Comparison of ENCODE assay signal across 8 cellular contexts in the genomic region with DNA sequence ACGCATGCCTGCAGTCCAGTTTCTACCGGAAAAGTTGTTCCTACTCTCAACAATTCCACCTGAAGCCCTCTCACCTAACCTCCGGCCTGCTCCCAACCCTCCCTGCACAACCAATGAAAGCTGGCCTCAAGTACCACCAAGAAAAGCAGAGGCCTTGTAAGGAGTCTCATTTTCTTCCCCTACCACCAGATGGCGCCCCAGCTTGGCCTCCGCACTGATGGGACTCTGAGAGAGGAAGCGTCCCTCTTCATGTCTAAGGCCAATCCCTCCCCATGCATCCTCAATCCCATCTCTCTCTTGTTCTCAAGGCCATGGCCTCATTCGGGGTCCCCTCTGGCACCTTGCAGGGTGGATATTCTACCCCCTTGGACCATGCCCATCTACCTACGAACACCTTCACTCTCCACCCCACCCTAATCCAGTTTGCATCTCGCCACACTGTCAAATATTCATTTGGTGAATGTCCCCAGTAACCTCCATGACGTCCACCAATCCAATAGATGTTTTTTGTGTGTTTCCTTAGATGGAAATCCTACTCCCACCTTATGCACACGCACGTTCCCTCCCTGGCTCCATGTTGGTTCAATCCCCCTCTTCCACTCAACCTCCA.
A peak's percentile ranks its signal among the peaks of the same experiment; 100 is the strongest.
DNase-seq lines count a peak whose midpoint lies in the region; ATAC-seq and TF ChIP-seq lines count a peak whose summit lies in the region.

No MANE protein-coding gene starts in this region.

- ATAC-seq in GM21367 (IDR thresholded peaks at IDR 0.05; ENCODE audit: unreplicated experiment), result no peak
- no peak for ATAC-seq in GM19023 (IDR thresholded peaks at IDR 0.05; ENCODE audit: unreplicated experiment)

- no peak overlapping the region for H2AFZ ChIP-seq in MM.1S (ENCODE audit: low read length)

- no peaks in the 10 kb centered on the region for H3K79me2 ChIP-seq in MM.1S (ENCODE audit: low read length)

- H3K27me3 ChIP-seq in MM.1S (replicated peaks; ENCODE audit: insufficient read depth, low read length) (peaks cover 2% of the 10 kb centered on the region; the same call in 1 of the 2 replicates), colonic mucosa (no peaks in the 10 kb centered on the region)

- DNase-seq in ELF-1 (ENCODE audit: low read depth, low spot score) (peak; percentile 67), MM.1S (peak; percentile 41), colonic mucosa (peak; percentile 63), midbrain (lab: John Stamatoyannopoulos, UW) (peak; percentile 54)
- peak; percentile 60 for DNase-seq in activated CD4-positive, CD25-positive, alpha-beta regulatory T cell treated with anti-CD3 and anti-CD28 coated beads, Interleukin-2, amount 50 U/mL, for 72 hours
- DNase-seq in stimulated activated CD8-positive, alpha-beta memory T cell treated with anti-CD3 and anti-CD28 coated beads, Interleukin-7, amount 100 ng/mL, for 4 hours (ENCODE audit: low read depth in 2 of 2), result peak; percentile 8 to 44

- H3K4me3 ChIP-seq in MM.1S (ENCODE audit: low read length) (no peak overlapping the region), colonic mucosa (no peak overlapping the region)

- H3K27ac ChIP-seq in MM.1S (ENCODE audit: low read length), result no peak overlapping the region
- H3K27ac ChIP-seq in colonic mucosa, result no peak overlapping the region

- H3K9me2 ChIP-seq in MM.1S (replicated peaks; ENCODE audit: insufficient read depth, low read length), result no peaks in the 10 kb centered on the region

- H3F3A ChIP-seq in MM.1S (ENCODE audit: insufficient read depth, low read length), result no peaks in the 10 kb centered on the region

- intact Hi-C loops in colonic mucosa (cut with DNase I), result loop anchor here (5.0 to 10.0 kb wide), 2 partner anchors 570 to 1437 kb away; no protein-coding TSS in a partner anchor

- TF ChIP-seq CTCF in MM.1S (IDR thresholded peaks at IDR 0.05; ENCODE audit: low read length) (peak; percentile 73), colonic mucosa (IDR thresholded peaks at IDR 0.05) (peak; percentile 57)

- no peaks in the 10 kb centered on the region for H4K20me1 ChIP-seq in MM.1S (ENCODE audit: insufficient read depth, low read length)

- H3K36me3 ChIP-seq in MM.1S (replicated peaks; ENCODE audit: insufficient read depth, low read length) (no peaks in the 10 kb centered on the region), colonic mucosa (no peaks in the 10 kb centered on the region)

- H3K9me3 ChIP-seq in MM.1S (replicated peaks; ENCODE audit: insufficient read depth, low read length) (no peaks in the 10 kb centered on the region), colonic mucosa (no peaks in the 10 kb centered on the region)

- no peak overlapping the region for H3K9ac ChIP-seq in MM.1S (ENCODE audit: low read length)
- no peak overlapping the region for H3K9ac ChIP-seq in colonic mucosa (ENCODE audit: low read depth in 2 of 2, low read length in 2 of 2)

- H3K4me2 ChIP-seq in MM.1S (ENCODE audit: low read depth, low read length), result no peak overlapping the region

- H3K4me1 ChIP-seq in MM.1S (ENCODE audit: low read length) (no peaks in the 10 kb centered on the region), colonic mucosa (no peaks in the 10 kb centered on the region)
